In genomic region chr4:176032454-176032853, GRCh38 we compare ENCODE assay signal across 11 cellular contexts. TPM values are rescaled to one million over a fixed set of nuclear protein-coding genes. Genes with fewer than 3 reads are reported as not detected.
"Had no signal": no experiment of that assay in that cellular context is flagged by ENCODE, and none has a peak within 500 bp of the region (broad histone marks: within the 10 kb centered on the region; RNA-seq: fewer than 3 reads in every experiment).

No MANE protein-coding gene starts in this region.

- H3K9me3 Mint-ChIP-seq: GM23338, HFFc6 had no signal

- H3K27ac ChIP-seq: GM23248 had no signal

- H3K9ac ChIP-seq: GM23248 had no signal

- H3K4me3 Mint-ChIP-seq: GM23338, H9, HFFc6 had no signal

- ATAC-seq: GM23338, HCT116 had no signal

- H3K36me3 ChIP-seq: HAP-1 had no signal

- H3K4me2 ChIP-seq: GM23338 had no signal

- H3K4me3 ChIP-seq: GM23248, GM23338, HAP-1 had no signal

- H3K4me1 Mint-ChIP-seq: GM23338, H9 had no signal

- H3K4me1 ChIP-seq: HAP-1 had no signal

- H3K9me3 ChIP-seq: HAP-1 had no signal

- H3K27ac Mint-ChIP-seq: GM23338, HFFc6 had no signal

- DNase-seq: GM23248, GOT3, H7, H9, HCEC 1CT, HFFc6 had no signal

- H2AFZ ChIP-seq: GM23248, GM23338 had no signal

- FAIRE-seq: H1, H54 had no signal

RNA-seq across cellular contexts. Expression of gene WDR17, which starts 33.2 kb away (rescaled TPM):
- total RNA-seq: HFFc6 had no signal
